In the genomic region with DNA sequence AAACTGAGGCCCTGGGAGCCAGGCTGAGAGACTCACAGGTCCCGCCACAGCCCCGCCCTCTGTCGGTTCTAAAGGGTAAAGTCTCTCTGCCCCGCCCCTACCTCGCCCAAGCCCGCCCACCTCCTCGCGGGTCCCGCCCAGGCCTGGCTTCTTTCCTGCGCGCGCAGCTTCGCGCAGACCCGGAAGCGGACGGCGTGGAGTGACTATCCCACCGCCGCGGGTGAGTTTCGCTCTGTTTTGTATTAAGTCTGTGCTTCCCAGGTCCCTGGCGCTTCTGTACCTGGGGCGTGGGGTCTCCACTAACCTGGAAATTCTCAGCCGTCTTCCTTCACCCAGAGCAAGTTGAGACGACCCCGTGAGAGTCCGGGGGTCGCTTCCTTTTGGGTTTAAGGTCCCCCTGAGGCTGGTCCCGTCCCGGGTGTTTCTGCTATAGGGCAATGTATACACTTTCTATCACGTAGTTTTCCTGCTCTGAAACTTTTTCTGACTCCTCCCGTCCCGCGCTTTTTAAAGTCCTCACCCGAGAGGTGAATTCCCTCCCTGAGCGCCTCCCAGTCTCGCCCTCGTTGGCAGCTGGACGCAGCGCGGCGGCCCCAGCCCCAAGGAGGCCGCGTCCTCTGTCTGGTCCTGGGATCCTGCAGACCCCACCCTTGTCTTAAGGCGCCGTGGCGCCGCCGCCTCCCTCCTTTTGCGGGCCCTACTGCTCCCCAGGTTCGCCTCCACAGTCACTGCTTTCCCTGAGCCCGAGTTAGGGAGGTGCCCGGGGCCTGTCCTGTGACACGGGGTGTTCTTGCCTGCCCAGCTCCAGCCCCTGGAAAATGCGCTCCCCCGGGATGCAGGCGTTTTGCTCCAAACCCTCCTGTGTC, we compare ENCODE assay signal across 8 cellular contexts. TPM values are rescaled to one million over a fixed set of nuclear protein-coding genes. Genes with fewer than 3 reads are reported as not detected.
DNase-seq lines count a peak whose midpoint lies in the region; ATAC-seq and TF ChIP-seq lines count a peak whose summit lies in the region.

A gene (plus strand): TSS at position 176 of the 866 bp plus-strand sequence. CDS start 2,867 bp downstream, outside the sequence.

- H3K27me3 Mint-ChIP-seq in activated T-cell treated with anti-CD3 and anti-CD28 coated beads, Interleukin-2, amount 50 U/mL, for 72 hours (ENCODE audit: low read depth): no peaks in the 10 kb centered on the region
- H3K27me3 Mint-ChIP-seq in naive B cell: no peaks in the 10 kb centered on the region

- H3K4me1 Mint-ChIP-seq in activated T-cell treated with anti-CD3 and anti-CD28 coated beads, Interleukin-2, amount 50 U/mL, for 72 hours (ENCODE audit: low read depth): peaks cover 20% of the 10 kb centered on the region
- H3K4me1 Mint-ChIP-seq in naive B cell: peaks cover 19 to 43% (median 26%) of the 10 kb centered on the region in 3 donors
- peaks cover 22% of the 10 kb centered on the region for H3K4me1 Mint-ChIP-seq in stimulated activated effector memory CD8-positive, alpha-beta T cell treated with anti-CD3 and anti-CD28 coated beads, Interleukin-12 subunit alpha, Interleukin-12 subunit beta, amount 100 ng/mL, for 72 hours

- peak within 1 kb of the TSS; percentile 88 for H3K27ac Mint-ChIP-seq in activated T-cell treated with anti-CD3 and anti-CD28 coated beads, Interleukin-2, amount 50 U/mL, for 72 hours
- peak within 1 kb of the TSS; percentile 68 to 94 (median 92) for H3K27ac Mint-ChIP-seq in naive B cell
- H3K27ac Mint-ChIP-seq in stimulated activated effector memory CD8-positive, alpha-beta T cell treated with anti-CD3 and anti-CD28 coated beads, Interleukin-12 subunit alpha, Interleukin-12 subunit beta, amount 100 ng/mL, for 72 hours: peak within 1 kb of the TSS; percentile 93

- peak within 1 kb of the TSS; percentile 88 for H3K4me2 ChIP-seq in KMS-11

- peaks cover 3 to 8% of the 10 kb centered on the region in 2 donors for H3K9me3 Mint-ChIP-seq in activated T-cell treated with anti-CD3 and anti-CD28 coated beads, Interleukin-2, amount 50 U/mL, for 72 hours
- H3K9me3 Mint-ChIP-seq in naive B cell: peaks cover 2 to 17% (median 11%) of the 10 kb centered on the region in 7 donors
- H3K9me3 Mint-ChIP-seq in stimulated activated effector memory CD8-positive, alpha-beta T cell treated with anti-CD3 and anti-CD28 coated beads, Interleukin-12 subunit alpha, Interleukin-12 subunit beta, amount 100 ng/mL, for 72 hours: peaks cover 2% of the 10 kb centered on the region

- H3K27ac ChIP-seq in KMS-11: peak within 1 kb of the TSS; percentile 62

- peaks cover 16 to 25% of the 10 kb centered on the region in 2 donors for H3K36me3 Mint-ChIP-seq in activated T-cell treated with anti-CD3 and anti-CD28 coated beads, Interleukin-2, amount 50 U/mL, for 72 hours (ENCODE audit: insufficient read depth in 2 of 2)
- peaks cover 10% of the 10 kb centered on the region in 2 donors for H3K36me3 Mint-ChIP-seq in naive B cell
- H3K36me3 Mint-ChIP-seq in stimulated activated effector memory CD8-positive, alpha-beta T cell treated with anti-CD3 and anti-CD28 coated beads, Interleukin-12 subunit alpha, Interleukin-12 subunit beta, amount 100 ng/mL, for 72 hours: peaks cover 40% of the 10 kb centered on the region

- peak within 1 kb of the TSS; percentile 70; the same call in 1 of the 2 replicates for H3K9ac ChIP-seq in KMS-11

- H2AFZ ChIP-seq in KMS-11 (ENCODE audit: low read depth): peak within 1 kb of the TSS; percentile 66

- no peaks in the 10 kb centered on the region for H4K20me1 ChIP-seq in KMS-11 (ENCODE audit: insufficient read depth)

- DNase-seq in DMS53 treated with DMSO at 0.1 percent for 48 hours (lab: John Stamatoyannopoulos, UW; ENCODE audit: unreplicated experiment) (peak; percentile 77), fibroblast of gingiva (ENCODE audit: low read depth) (peak; percentile 89), naive B cell (peak; percentile 94)
- DNase-seq in activated T-cell treated with anti-CD3 and anti-CD28 coated beads, Interleukin-2, amount 50 U/mL, for 72 hours: peak; percentile 96 to 99
- DNase-seq in stimulated activated effector memory CD8-positive, alpha-beta T cell treated with anti-CD3 and anti-CD28 coated beads, Interleukin-12 subunit alpha, Interleukin-12 subunit beta, amount 100 ng/mL, for 72 hours (ENCODE audit: low spot score in 2 of 2): peak; percentile 97 to 99

- no peaks in the 10 kb centered on the region for H3K36me3 ChIP-seq in KMS-11 (ENCODE audit: insufficient read depth)

- no peaks in the 10 kb centered on the region for H3K27me3 ChIP-seq in KMS-11 (ENCODE audit: insufficient read depth, low read depth)

- H3K79me2 ChIP-seq in KMS-11 (ENCODE audit: insufficient read depth, low read depth): no peaks in the 10 kb centered on the region

- H3K4me3 Mint-ChIP-seq in activated T-cell treated with anti-CD3 and anti-CD28 coated beads, Interleukin-2, amount 50 U/mL, for 72 hours: peak within 1 kb of the TSS; percentile 95 to 97
- H3K4me3 Mint-ChIP-seq in naive B cell: peak within 1 kb of the TSS; percentile 85 to 99 (median 98)
- peak within 1 kb of the TSS; percentile 93 for H3K4me3 Mint-ChIP-seq in stimulated activated effector memory CD8-positive, alpha-beta T cell treated with anti-CD3 and anti-CD28 coated beads, Interleukin-12 subunit alpha, Interleukin-12 subunit beta, amount 100 ng/mL, for 72 hours

- no peaks in the 10 kb centered on the region for H3K4me1 ChIP-seq in KMS-11 (ENCODE audit: low read depth, poor library complexity, severe bottlenecking)

- H3K4me3 ChIP-seq in KMS-11 (IDR thresholded peaks at IDR 0.05; ENCODE audit: insufficient read depth, low read depth, low read length): no peak within 1 kb of the TSS

- ATAC-seq in GM21619 (IDR thresholded peaks at IDR 0.05; ENCODE audit: unreplicated experiment) (peak; percentile 85), naive B cell (ENCODE audit: low read depth in 2 of 2) (peak; percentile 98 to 99)
- peak; percentile 99 for ATAC-seq in activated T-cell treated with anti-CD3 and anti-CD28 coated beads, Interleukin-2, amount 50 U/mL, for 72 hours (replicated peaks in 1 of 2)
- ATAC-seq in stimulated activated effector memory CD8-positive, alpha-beta T cell treated with anti-CD3 and anti-CD28 coated beads, Interleukin-12 subunit alpha, Interleukin-12 subunit beta, amount 100 ng/mL, for 72 hours: peak; percentile 99

- 0 out of 2 replicates have a peak, but pooled peaks have one; percentile 31 for TF ChIP-seq CTCF in KMS-11 (conservative IDR thresholded peaks at IDR 0.05; ENCODE audit: low read depth, low read length)

TF ChIP-seq in PFSK-1, 5 proteins besides CTCF, POLR2A, EP300 and RAD21:
- TF ChIP-seq POLR2AphosphoS5 (IDR thresholded peaks at IDR 0.05; ENCODE audit: low read depth, low read length) (peak; percentile 81), TAF1 (IDR thresholded peaks at IDR 0.05; ENCODE audit: borderline replicate concordance, insufficient read depth, low read length) (peak; percentile 70; the same call in 1 of the 2 replicates), FOXP2 (optimal IDR thresholded peaks at IDR 0.05; ENCODE audit: borderline replicate concordance, extremely low read depth, extremely low read length, insufficient read depth) (no peak), SIN3A (IDR thresholded peaks at IDR 0.05; ENCODE audit: borderline replicate concordance, insufficient read depth, low read length) (peak; percentile 67; the same call in 1 of the 2 replicates)
- TF ChIP-seq, protein P1, sequence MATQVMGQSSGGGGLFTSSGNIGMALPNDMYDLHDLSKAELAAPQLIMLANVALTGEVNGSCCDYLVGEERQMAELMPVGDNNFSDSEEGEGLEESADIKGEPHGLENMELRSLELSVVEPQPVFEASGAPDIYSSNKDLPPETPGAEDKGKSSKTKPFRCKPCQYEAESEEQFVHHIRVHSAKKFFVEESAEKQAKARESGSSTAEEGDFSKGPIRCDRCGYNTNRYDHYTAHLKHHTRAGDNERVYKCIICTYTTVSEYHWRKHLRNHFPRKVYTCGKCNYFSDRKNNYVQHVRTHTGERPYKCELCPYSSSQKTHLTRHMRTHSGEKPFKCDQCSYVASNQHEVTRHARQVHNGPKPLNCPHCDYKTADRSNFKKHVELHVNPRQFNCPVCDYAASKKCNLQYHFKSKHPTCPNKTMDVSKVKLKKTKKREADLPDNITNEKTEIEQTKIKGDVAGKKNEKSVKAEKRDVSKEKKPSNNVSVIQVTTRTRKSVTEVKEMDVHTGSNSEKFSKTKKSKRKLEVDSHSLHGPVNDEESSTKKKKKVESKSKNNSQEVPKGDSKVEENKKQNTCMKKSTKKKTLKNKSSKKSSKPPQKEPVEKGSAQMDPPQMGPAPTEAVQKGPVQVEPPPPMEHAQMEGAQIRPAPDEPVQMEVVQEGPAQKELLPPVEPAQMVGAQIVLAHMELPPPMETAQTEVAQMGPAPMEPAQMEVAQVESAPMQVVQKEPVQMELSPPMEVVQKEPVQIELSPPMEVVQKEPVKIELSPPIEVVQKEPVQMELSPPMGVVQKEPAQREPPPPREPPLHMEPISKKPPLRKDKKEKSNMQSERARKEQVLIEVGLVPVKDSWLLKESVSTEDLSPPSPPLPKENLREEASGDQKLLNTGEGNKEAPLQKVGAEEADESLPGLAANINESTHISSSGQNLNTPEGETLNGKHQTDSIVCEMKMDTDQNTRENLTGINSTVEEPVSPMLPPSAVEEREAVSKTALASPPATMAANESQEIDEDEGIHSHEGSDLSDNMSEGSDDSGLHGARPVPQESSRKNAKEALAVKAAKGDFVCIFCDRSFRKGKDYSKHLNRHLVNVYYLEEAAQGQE (IDR thresholded peaks at IDR 0.05; ENCODE audit: insufficient read depth in 1 of 2, low read depth in 2 of 2, low read length in 2 of 2): no peak

RNA-seq across cellular contexts. Expression of the gene that starts here (rescaled TPM):
- 2.0 TPM for polyA plus RNA-seq in PFSK-1 (2012; ENCODE audit: insufficient read length, low read depth)
- 10 to 100 TPM; 13.4 to 14.6 TPM for total RNA-seq in activated T-cell treated with anti-CD3 and anti-CD28 coated beads, Interleukin-2, amount 50 U/mL, for 72 hours
- polyA plus RNA-seq in naive B cell (ENCODE audit: low read depth in 6 of 6): 10 to 100 TPM; 10.0 to 20.2 (median 14.8) TPM
